In genomic region chr16:66250686-66251405, GRCh38 we compare ENCODE assay signal across 10 cellular contexts.
A peak's percentile ranks its signal among the peaks of the same experiment; 100 is the strongest.
DNase-seq lines count a peak whose midpoint lies in the region; ATAC-seq and TF ChIP-seq lines count a peak whose summit lies in the region.
"Had no signal": no experiment of that assay in that cellular context is flagged by ENCODE, and none has a peak within 500 bp of the region (broad histone marks: within the 10 kb centered on the region; RNA-seq: fewer than 3 reads in every experiment).

No MANE protein-coding gene starts in this region.

- WGBS in tibial nerve, 2 donors = 11 to 20% methylated on average over 10 of the region's 10 CpGs

- ATAC-seq in HG02885 (IDR thresholded peaks at IDR 0.05; ENCODE audit: poor library complexity, unreplicated experiment) (no peak), HG03457 (IDR thresholded peaks at IDR 0.05; ENCODE audit: unreplicated experiment) (no peak), GM21723 (IDR thresholded peaks at IDR 0.05; ENCODE audit: unreplicated experiment) (no peak)

- TF ChIP-seq POLR2A in tibial nerve (IDR thresholded peaks at IDR 0.05) = no peak

- TF ChIP-seq EP300 in tibial nerve (IDR thresholded peaks at IDR 0.05) = peak; percentile 9 to 82

- CTCF ChIA-PET in RWPE1 (lab: Yijun Ruan, JAX) = interaction anchor here (0.6 kb wide), 2 partner anchors 64 to 238 kb away, joined by 3 to 4 read pairs; no protein-coding TSS in a partner anchor

- H3K4me1 ChIP-seq in tibial nerve = peaks cover 0 to 60% (median 30%) of the 10 kb centered on the region in 4 donors

- no peaks in the 10 kb centered on the region for H3K27me3 ChIP-seq in tibial nerve

- H3K36me3 ChIP-seq in tibial nerve = no peaks in the 10 kb centered on the region

- TF ChIP-seq CTCF in RWPE1 (conservative IDR thresholded peaks at IDR 0.05; ENCODE audit: low read depth) = no peak
- peak in 1 of 5 experiments; percentile 17 for TF ChIP-seq CTCF in tibial nerve (IDR thresholded peaks at IDR 0.05)

- POLR2A ChIA-PET in RWPE1 (lab: Yijun Ruan, JAX; ENCODE audit: low non-redundant PET) = no interaction called here

- H3K27ac ChIP-seq in RWPE1 = peak overlapping the region; percentile 83
- H3K27ac ChIP-seq in tibial nerve = peak overlapping the region; percentile 20 to 84 (median 55)

- H3K4me3 ChIP-seq in tibial nerve = no peak overlapping the region

- no peak for DNase-seq in RWPE1 (ENCODE audit: low spot score)
- peak; percentile 74 for DNase-seq in epidermal melanocyte (ENCODE audit: insufficient read length, low spot score)
- DNase-seq in medulla oblongata (ENCODE audit: extremely low spot score) = peak; percentile 91
- DNase-seq in tibial nerve (ENCODE audit: low spot score in 2 of 2) = peak; percentile 80 to 86
- DNase-seq in stimulated activated CD4-positive, alpha-beta T cell treated with anti-CD3 and anti-CD28 coated beads, Interleukin-2, amount 100 ng/mL, for 48 hours = no peak
- DNase-seq: activated CD4-positive, alpha-beta memory T cell treated with anti-CD3 and anti-CD28 coated beads for 36 hours; NCI-H1105 treated with DMSO at 0.1 percent for 48 hours had no signal

- H3K9me3 ChIP-seq in tibial nerve = no peaks in the 10 kb centered on the region

Comparison
In these comparisons a context has a peak if more than half of its experiments do, and no peak if none do; other contexts are left out.
1. DNase-seq: peak in epidermal melanocyte (single experiment), medulla oblongata (single experiment) and tibial nerve (2 of 2); none in RWPE1 (single experiment) and stimulated activated CD4-positive, alpha-beta T cell treated with anti-CD3 and anti-CD28 coated beads, Interleukin-2, amount 100 ng/mL, for 48 hours (0 of 2).